ENCODE assay signal across 15 cellular contexts in the genomic region with DNA sequence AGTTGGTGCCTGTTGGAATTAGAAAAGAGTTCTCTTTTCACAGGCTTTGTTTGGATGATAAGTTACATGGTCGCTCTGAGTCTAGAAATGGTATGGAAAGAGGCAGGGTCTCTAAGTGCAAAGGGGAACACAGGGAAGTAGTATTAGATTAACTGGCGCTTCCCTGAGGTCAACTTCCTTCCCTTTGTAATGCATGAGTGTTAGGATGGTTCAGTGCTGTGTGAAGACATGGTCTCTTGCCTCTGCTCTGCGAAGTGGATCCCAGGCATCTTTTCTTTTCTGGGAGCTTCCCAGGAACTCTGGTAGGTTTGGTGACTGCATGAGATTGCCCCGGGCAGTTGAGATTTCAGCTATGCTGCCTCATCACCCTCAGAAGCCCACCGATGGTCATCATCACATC.
DNase-seq lines count a peak whose midpoint lies in the region; ATAC-seq and TF ChIP-seq lines count a peak whose summit lies in the region.
"Had no signal": no experiment of that assay in that cellular context is flagged by ENCODE, and none has a peak within 500 bp of the region (broad histone marks: within the 10 kb centered on the region; RNA-seq: fewer than 3 reads in every experiment).

No MANE protein-coding gene starts in this region.

- no peak for ATAC-seq in HG03097 (IDR thresholded peaks at IDR 0.05; ENCODE audit: low FRiP score, unreplicated experiment)
- ATAC-seq in GM21576 (IDR thresholded peaks at IDR 0.05; ENCODE audit: unreplicated experiment), result no peak

- no peak for TF ChIP-seq EP300 in esophagus muscularis mucosa (IDR thresholded peaks at IDR 0.05)

- H3K79me2 ChIP-seq in OCI-LY3 (ENCODE audit: low read length), result no peaks in the 10 kb centered on the region

- WGBS in esophagus muscularis mucosa, result 75% methylated on average over 5 of the region's 5 CpGs

- H3K4me3 ChIP-seq in OCI-LY3 (ENCODE audit: low read length) (no peak overlapping the region), esophagus muscularis mucosa (no peak overlapping the region)
- H3K4me3 ChIP-seq: BLaER1, GM23248, HAP-1 had no signal

- H3K36me3 ChIP-seq in OCI-LY3 (replicated peaks; ENCODE audit: low read depth, low read length) (no peaks in the 10 kb centered on the region), esophagus muscularis mucosa (no peaks in the 10 kb centered on the region)
- H3K36me3 ChIP-seq: BLaER1, HAP-1 had no signal

- H3K27ac ChIP-seq in OCI-LY3 (ENCODE audit: low read length) (no peak overlapping the region), esophagus muscularis mucosa (replicated peaks in 1 of 4) (no peak overlapping the region)
- H3K27ac ChIP-seq: 22Rv1, BLaER1, GM23248 had no signal

- H3K27me3 ChIP-seq in OCI-LY3 (ENCODE audit: low read depth, low read length), result no peaks in the 10 kb centered on the region
- H3K27me3 ChIP-seq in esophagus muscularis mucosa, result no peaks in the 10 kb centered on the region
- H3K27me3 ChIP-seq: BLaER1 had no signal

- peaks cover 13% of the 10 kb centered on the region for H3K4me1 ChIP-seq in OCI-LY3 (ENCODE audit: low read length)
- no peaks in the 10 kb centered on the region for H3K4me1 ChIP-seq in esophagus muscularis mucosa
- H3K4me1 ChIP-seq: BLaER1, HAP-1 had no signal

- intact Hi-C loops in esophagus muscularis mucosa (cut with DNase I), result no loop called here

- no peak overlapping the region for H3K9ac ChIP-seq in OCI-LY3 (ENCODE audit: low read length)
- H3K9ac ChIP-seq: BLaER1, GM23248 had no signal

- DNase-seq in ELF-1 (ENCODE audit: low read depth, low spot score) (peak; percentile 62), esophagus muscularis mucosa (ENCODE audit: extremely low spot score) (peak; percentile 68), C1 segment of cervical spinal cord (lab: John Stamatoyannopoulos, UW) (no peak)
- DNase-seq: CD4-positive, alpha-beta T cell; CD8-positive, alpha-beta memory T cell; DMS53; DMS79 treated with DMSO at 0.1 percent for 48 hours; GM23248; HFFc6 had no signal

- peak overlapping the region; percentile 52 for H3K4me2 ChIP-seq in OCI-LY3 (ENCODE audit: low read length)
- H3K4me2 ChIP-seq: BLaER1 had no signal

- H3K9me3 ChIP-seq in OCI-LY3 (ENCODE audit: insufficient read depth, low read length), result no peaks in the 10 kb centered on the region
- no peaks in the 10 kb centered on the region for H3K9me3 ChIP-seq in esophagus muscularis mucosa
- H3K9me3 ChIP-seq: BLaER1, HAP-1 had no signal

- no peak for TF ChIP-seq POLR2A in esophagus muscularis mucosa (IDR thresholded peaks at IDR 0.05; ENCODE audit: low read depth)

- TF ChIP-seq CTCF in OCI-LY3 (IDR thresholded peaks at IDR 0.05; ENCODE audit: low read depth, low read length) (no peak), esophagus muscularis mucosa (IDR thresholded peaks at IDR 0.05) (no peak)

- no peak overlapping the region for H2AFZ ChIP-seq in OCI-LY3 (ENCODE audit: low read depth, low read length)
- H2AFZ ChIP-seq: GM23248 had no signal

- no peaks in the 10 kb centered on the region for H4K20me1 ChIP-seq in OCI-LY3 (ENCODE audit: insufficient read depth, low read length)
- H4K20me1 ChIP-seq: BLaER1 had no signal

Comparison
In these comparisons a context has a peak if more than half of its experiments do, and no peak if none do; other contexts are left out.
1. DNase-seq: peak in ELF-1 (single experiment) and esophagus muscularis mucosa (single experiment); none in C1 segment of cervical spinal cord (0 of 14).